Comparison of ENCODE assay signal across 16 cellular contexts in genomic region chr9:107127608-107128007, GRCh38.
DNase-seq lines count a peak whose midpoint lies in the region; ATAC-seq and TF ChIP-seq lines count a peak whose summit lies in the region.
"Had no signal": no experiment of that assay in that cellular context is flagged by ENCODE, and none has a peak within 500 bp of the region (broad histone marks: within the 10 kb centered on the region; RNA-seq: fewer than 3 reads in every experiment).

No MANE protein-coding gene starts in this region.

- no peak overlapping the region for H3K4me3 ChIP-seq in NB4 (ENCODE audit: low read depth, low read length)
- H3K4me3 ChIP-seq: GM23248, PC-9 had no signal

- no peaks in the 10 kb centered on the region for H3K23me2 ChIP-seq in H9 (ENCODE audit: insufficient read length, low read depth, low read length, poor library complexity, severe bottlenecking)

- H3K79me1 ChIP-seq in H9 (ENCODE audit: insufficient read depth, low read depth, low read length, poor library complexity, severe bottlenecking): no peaks in the 10 kb centered on the region

- H3K9me3 ChIP-seq in H9 (ENCODE audit: control insufficient read depth, low read depth, low read length): no peaks in the 10 kb centered on the region

- H4K91ac ChIP-seq in H9 (ENCODE audit: insufficient read length, low read depth, low read length): no peak overlapping the region

- peaks cover 27 to 31% of the 10 kb centered on the region in 2 experiments for H3K4me1 Mint-ChIP-seq in H9
- no peaks in the 10 kb centered on the region for H3K4me1 Mint-ChIP-seq in chondrocyte (ENCODE audit: low read depth)
- H3K4me1 Mint-ChIP-seq: CD8-positive, alpha-beta memory T cell had no signal

- H3K4me3 Mint-ChIP-seq in H9 (no peak overlapping the region), chondrocyte (ENCODE audit: unreplicated experiment) (no peak overlapping the region)
- H3K4me3 Mint-ChIP-seq: CD8-positive, alpha-beta memory T cell had no signal

- no peaks in the 10 kb centered on the region for H3K4me1 ChIP-seq in H9 (ENCODE audit: insufficient read depth, low read length)

- H4K5ac ChIP-seq in H9 (ENCODE audit: insufficient read length, low read depth, low read length): no peak overlapping the region

- H3K27ac Mint-ChIP-seq in H9 (no peak overlapping the region), chondrocyte (ENCODE audit: unreplicated experiment) (no peak overlapping the region)
- H3K27ac Mint-ChIP-seq: CD8-positive, alpha-beta memory T cell had no signal

- no peaks in the 10 kb centered on the region; a peak in 1 of 5 replicates for H3K9me3 Mint-ChIP-seq in H9
- H3K9me3 Mint-ChIP-seq in chondrocyte (ENCODE audit: low read depth): no peaks in the 10 kb centered on the region

- H3K36me3 Mint-ChIP-seq in H9 (ENCODE audit: insufficient read depth in 1 of 3, low read depth in 3 of 3): no peaks in the 10 kb centered on the region
- H3K36me3 Mint-ChIP-seq in chondrocyte (ENCODE audit: low read depth): no peaks in the 10 kb centered on the region
- H3K36me3 Mint-ChIP-seq: CD8-positive, alpha-beta memory T cell had no signal

- H3T11ph ChIP-seq in H9 (ENCODE audit: low read length): no peak overlapping the region

- TF ChIP-seq POLR2A in NB4 (IDR thresholded peaks at IDR 0.05; ENCODE audit: extremely low read depth, insufficient read length): no peak

- no peak overlapping the region for H3K4ac ChIP-seq in H9 (ENCODE audit: low read depth, low read length)

- H2BK15ac ChIP-seq in H9 (ENCODE audit: low read depth, low read length): no peak overlapping the region

- no peak overlapping the region for H3K27ac ChIP-seq in H9 (ENCODE audit: insufficient read length, low read depth, low read length)
- H3K27ac ChIP-seq: GM23248, PC-9 had no signal

- no peak for DNase-seq in H9
- peak; percentile 3 for DNase-seq in NB4 (ENCODE audit: low read depth)
- DNase-seq in chondrocyte (ENCODE audit: low spot score): no peak
- peak; percentile 10 for DNase-seq in iris pigment epithelial cell (ENCODE audit: low read depth)
- no peak for DNase-seq in C1 segment of cervical spinal cord (lab: John Stamatoyannopoulos, UW)
- DNase-seq in NCI-H82 (lab: John Stamatoyannopoulos, UW): no peak
- DNase-seq: CD8-positive, alpha-beta memory T cell; GM23248; NCI-H1048; NCI-H146; NCI-H2227 treated with DMSO at 0.1 percent for 48 hours; NCI-H526; PC-9; T-helper 1 cell had no signal

- H3K18ac ChIP-seq in H9 (ENCODE audit: insufficient read length, low read depth, low read length): no peak overlapping the region

- no peak overlapping the region for H3K14ac ChIP-seq in H9 (ENCODE audit: insufficient read depth, low read length)

- H3K23ac ChIP-seq in H9 (ENCODE audit: insufficient read length, low read depth, low read length): no peak overlapping the region

- H3K9ac ChIP-seq in H9 (ENCODE audit: extremely low read depth, insufficient read length, low read length): no peak overlapping the region
- H3K9ac ChIP-seq: GM23248 had no signal

- peaks cover 4% of the 10 kb centered on the region; the same call in 1 of the 2 replicates for H3K27me3 Mint-ChIP-seq in H9 (ENCODE audit: low read depth)
- peaks cover 4% of the 10 kb centered on the region for H3K27me3 Mint-ChIP-seq in chondrocyte (ENCODE audit: low read depth)

- ATAC-seq in GM19023 (IDR thresholded peaks at IDR 0.05; ENCODE audit: unreplicated experiment) (no peak), GM21515 (IDR thresholded peaks at IDR 0.05; ENCODE audit: unreplicated experiment) (no peak)

- no peak overlapping the region for H2BK5ac ChIP-seq in H9 (ENCODE audit: insufficient read length, low read length)

- H2AFZ ChIP-seq in H9 (ENCODE audit: low read length): no peak overlapping the region
- H2AFZ ChIP-seq: GM23248, PC-9 had no signal

- H3K79me2 ChIP-seq in H9 (ENCODE audit: insufficient read depth, low read length): no peaks in the 10 kb centered on the region

- no peaks in the 10 kb centered on the region for H4K20me1 ChIP-seq in H9 (ENCODE audit: control insufficient read depth, insufficient read depth, insufficient read length)

- peak; percentile 20; the same call in 1 of the 3 replicates for TF ChIP-seq CTCF in H9 (conservative IDR thresholded peaks at IDR 0.05)
- TF ChIP-seq CTCF in NB4 (IDR thresholded peaks at IDR 0.05; ENCODE audit: low read depth, low read length): no peak
- TF ChIP-seq CTCF in chondrocyte (IDR thresholded peaks at IDR 0.05): peak; percentile 18

- H3K56ac ChIP-seq in H9 (ENCODE audit: insufficient read length, low read depth, low read length): no peak overlapping the region

- H2AK5ac ChIP-seq in H9 (ENCODE audit: insufficient read length, low read length): no peak overlapping the region

- no peak overlapping the region for H3K4me2 ChIP-seq in H9 (ENCODE audit: insufficient read depth, insufficient read length, low read length)
- H3K4me2 ChIP-seq: PC-9 had no signal

- no CpG with 5 or more reads among the region's 5 CpGs for WGBS in H9 (ENCODE audit: extremely low coverage, insufficient read length, low lambda C conversion rate)

- H2BK12ac ChIP-seq in H9 (ENCODE audit: insufficient read length, low read depth, low read length): no peak overlapping the region

- no peak overlapping the region for H2BK20ac ChIP-seq in H9 (ENCODE audit: low read depth, low read length, poor library complexity, severe bottlenecking)

- H2BK120ac ChIP-seq in H9 (ENCODE audit: low read depth, low read length, poor library complexity, severe bottlenecking): no peak overlapping the region

- H3K27me3 ChIP-seq in H9 (ENCODE audit: insufficient read depth, low read length): no peaks in the 10 kb centered on the region

- H4K8ac ChIP-seq in H9 (replicated peaks; ENCODE audit: insufficient read length, low read depth, low read length): no peak overlapping the region

Comparison
In these comparisons a context has a peak if more than half of its experiments do, and no peak if none do; other contexts are left out.
1. DNase-seq: peak in NB4 (single experiment) and iris pigment epithelial cell (single experiment); none in H9 (single experiment), chondrocyte (single experiment), C1 segment of cervical spinal cord (0 of 14) and NCI-H82 (single experiment).